In genomic region chr20:34922654-34923381, GRCh38 we compare ENCODE assay signal across 12 cellular contexts. TPM values are rescaled to one million over a fixed set of nuclear protein-coding genes. Genes with fewer than 3 reads are reported as not detected.
A peak's percentile ranks its signal among the peaks of the same experiment; 100 is the strongest.
DNase-seq lines count a peak whose midpoint lies in the region; ATAC-seq and TF ChIP-seq lines count a peak whose summit lies in the region.
"Had no signal": no experiment of that assay in that cellular context is flagged by ENCODE, and none has a peak within 500 bp of the region (broad histone marks: within the 10 kb centered on the region; RNA-seq: fewer than 3 reads in every experiment).

No MANE protein-coding gene starts in this region.

- intact Hi-C loops in mammary epithelial cell (cut with micrococcal nuclease) = loop anchor here (1.0 to 2.0 kb wide), 3 partner anchors 20 to 48 kb away; no protein-coding TSS in a partner anchor
- intact Hi-C loops in activated CD4-positive, alpha-beta T cell treated with anti-CD3 and anti-CD28 coated beads for 36 hours (cut with DNase I, micrococcal nuclease) = no loop called here

- peaks cover 24% of the 10 kb centered on the region for H3K36me3 Mint-ChIP-seq in activated CD4-positive, alpha-beta T cell treated with anti-CD3 and anti-CD28 coated beads for 36 hours (ENCODE audit: low read depth)

- no peaks in the 10 kb centered on the region for H3K79me2 ChIP-seq in mammary epithelial cell (ENCODE audit: insufficient read depth, low read length)

- peak overlapping the region; percentile 15 for H3K4me2 ChIP-seq in mammary epithelial cell (ENCODE audit: insufficient read depth, low read depth, low read length)

- in situ Hi-C loops in mammary epithelial cell (cut with MboI; ENCODE audit: low sequenced_read_pairs in 2 of 2) = no loop called here

- no peaks in the 10 kb centered on the region for H3K9me3 ChIP-seq in mammary epithelial cell (replicated peaks; ENCODE audit: insufficient read depth, low read length)
- H3K9me3 ChIP-seq in upper lobe of left lung = no peaks in the 10 kb centered on the region

- dilution Hi-C loops in mammary epithelial cell (cut with HindIII; ENCODE audit: low sequenced_read_pairs) = no loop called here

- H3K9ac ChIP-seq in mammary epithelial cell (ENCODE audit: insufficient read depth, low read length) = no peak overlapping the region

- CTCF ChIA-PET in mammary epithelial cell (lab: Charles Lee; ENCODE audit: low non-redundant PET) = no interaction called here
- CTCF ChIA-PET in activated CD4-positive, alpha-beta T cell treated with anti-CD3 and anti-CD28 coated beads for 36 hours (lab: Charles Lee) = interaction anchor here (1.2 kb wide), 1 partner anchor 43 kb away, joined by 3 read pairs; no protein-coding TSS in a partner anchor

- H3K27me3 ChIP-seq in mammary epithelial cell (ENCODE audit: insufficient read depth, low read length) = no peaks in the 10 kb centered on the region
- H3K27me3 ChIP-seq in upper lobe of left lung = no peaks in the 10 kb centered on the region

- WGBS in mammary epithelial cell (ENCODE audit: low coverage, missing lambda C conversion rate) = 67% methylated on average over 5 of the region's 5 CpGs
- 83 to 89% methylated on average over 5 of the region's 5 CpGs for WGBS in upper lobe of left lung, 2 donors

- no TSS peak for BruUV-seq in mammary epithelial cell (replicated peaks; lab: Mats Ljungman, UMichigan)

- H3K4me1 Mint-ChIP-seq in activated CD4-positive, alpha-beta T cell treated with anti-CD3 and anti-CD28 coated beads for 36 hours = peaks cover 30% of the 10 kb centered on the region
- H3K4me1 Mint-ChIP-seq: activated B cell treated with CpG ODN at 0.5 μM for 24 hours had no signal

- H3K4me3 Mint-ChIP-seq in activated CD4-positive, alpha-beta T cell treated with anti-CD3 and anti-CD28 coated beads for 36 hours = no peak overlapping the region
- H3K4me3 Mint-ChIP-seq: activated B cell treated with CpG ODN at 0.5 μM for 24 hours; activated naive CD8-positive, alpha-beta T cell treated with anti-CD3 and anti-CD28 coated beads, Interleukin-2, amount 50 U/mL, for 24 hours had no signal

- DNase-seq in HT1080 (ENCODE audit: low read depth) = peak; percentile 67
- DNase-seq in mammary epithelial cell = peak; percentile 80
- DNase-seq in kidney tubule cell (ENCODE audit: low spot score) = peak; percentile 75
- peak in 1 of 2 donors; percentile 37 for DNase-seq in upper lobe of left lung
- DNase-seq in DMS 273 treated with DMSO at 0.1 percent for 48 hours (lab: John Stamatoyannopoulos, UW) = no peak
- DNase-seq in activated CD4-positive, CD25-positive, alpha-beta regulatory T cell treated with anti-CD3 and anti-CD28 coated beads, Interleukin-2, amount 50 U/mL, for 72 hours = no peak
- DNase-seq in activated CD4-positive, alpha-beta T cell treated with anti-CD3 and anti-CD28 coated beads for 36 hours = no peak
- DNase-seq: activated B cell treated with CpG ODN at 0.5 μM for 24 hours; activated naive CD8-positive, alpha-beta T cell treated with anti-CD3 and anti-CD28 coated beads, Interleukin-2, amount 50 U/mL, for 24 hours; NCI-H524 had no signal

- H3K4me3 ChIP-seq in mammary epithelial cell (replicated peaks in 1 of 3; ENCODE audit: insufficient read depth in 1 of 3, low read depth in 2 of 3, low read length in 3 of 3) (no peak overlapping the region), upper lobe of left lung (no peak overlapping the region)

- H3K4me1 ChIP-seq in mammary epithelial cell (ENCODE audit: insufficient read depth, low read length) (peaks cover 42% of the 10 kb centered on the region), upper lobe of left lung (peaks cover 5 to 17% (median 8%) of the 10 kb centered on the region in 4 donors)

- H3K27ac Mint-ChIP-seq in activated CD4-positive, alpha-beta T cell treated with anti-CD3 and anti-CD28 coated beads for 36 hours = no peak overlapping the region
- H3K27ac Mint-ChIP-seq: activated B cell treated with CpG ODN at 0.5 μM for 24 hours; activated naive CD8-positive, alpha-beta T cell treated with anti-CD3 and anti-CD28 coated beads, Interleukin-2, amount 50 U/mL, for 24 hours had no signal

- H2AFZ ChIP-seq in mammary epithelial cell (ENCODE audit: low read depth, low read length) = no peak overlapping the region

- no peaks in the 10 kb centered on the region for H3K27me3 Mint-ChIP-seq in activated CD4-positive, alpha-beta T cell treated with anti-CD3 and anti-CD28 coated beads for 36 hours
- H3K27me3 Mint-ChIP-seq: activated B cell treated with CpG ODN at 0.5 μM for 24 hours; activated naive CD8-positive, alpha-beta T cell treated with anti-CD3 and anti-CD28 coated beads, Interleukin-2, amount 50 U/mL, for 24 hours had no signal

- H4K20me1 ChIP-seq in mammary epithelial cell (ENCODE audit: insufficient read depth, low read length) = no peaks in the 10 kb centered on the region

- H3K36me3 ChIP-seq in mammary epithelial cell (ENCODE audit: insufficient read depth, low read length) (peaks cover 25% of the 10 kb centered on the region), upper lobe of left lung (peaks cover 10 to 93% (median 50%) of the 10 kb centered on the region in 4 donors)

- ATAC-seq in upper lobe of left lung (ENCODE audit: low FRiP score in 2 of 2) (peak in 1 of 2 donors; percentile 65), GM21825 (IDR thresholded peaks at IDR 0.05; ENCODE audit: unreplicated experiment) (no peak)
- no peak for ATAC-seq in activated CD4-positive, alpha-beta T cell treated with anti-CD3 and anti-CD28 coated beads for 36 hours
- ATAC-seq: activated naive CD8-positive, alpha-beta T cell treated with anti-CD3 and anti-CD28 coated beads, Interleukin-2, amount 50 U/mL, for 24 hours had no signal

- TF ChIP-seq CTCF in mammary epithelial cell (conservative IDR thresholded peaks at IDR 0.05 in 1 of 2, IDR thresholded peaks at IDR 0.05 in 1 of 2; ENCODE audit: extremely low read depth in 1 of 2, insufficient read depth in 1 of 2, low read depth in 1 of 2, low read length in 2 of 2) (no peak), upper lobe of left lung (IDR thresholded peaks at IDR 0.05) (no peak)

- TF ChIP-seq EP300 in upper lobe of left lung (IDR thresholded peaks at IDR 0.05) = peak in 1 of 4 donors; percentile 43

- H3K27ac ChIP-seq in mammary epithelial cell (ENCODE audit: insufficient read depth, low read depth, low read length) (no peak overlapping the region), upper lobe of left lung (peak overlapping the region; percentile 36 to 77 (median 68))
- H3K27ac ChIP-seq: HL-60 had no signal

- H3K9me3 Mint-ChIP-seq in activated CD4-positive, alpha-beta T cell treated with anti-CD3 and anti-CD28 coated beads for 36 hours (ENCODE audit: low read depth) = no peaks in the 10 kb centered on the region
- H3K9me3 Mint-ChIP-seq: activated B cell treated with CpG ODN at 0.5 μM for 24 hours; activated naive CD8-positive, alpha-beta T cell treated with anti-CD3 and anti-CD28 coated beads, Interleukin-2, amount 50 U/mL, for 24 hours had no signal

- POLR2A ChIA-PET in activated CD4-positive, alpha-beta T cell treated with anti-CD3 and anti-CD28 coated beads for 36 hours (lab: Charles Lee) = no interaction called here

- no peak for TF ChIP-seq POLR2A in upper lobe of left lung (IDR thresholded peaks at IDR 0.05)

RNA-seq across cellular contexts. Expression of gene GSS, which starts 32.8 kb away (rescaled TPM):
- total RNA-seq in HT1080 (2014; rRNA removed; shearing (Covaris generic)) = 91.8 and 95.1 TPM in 2 replicates
- 88.0 and 89.5 TPM in 2 replicates for polyA plus RNA-seq in HT1080 (2015; cell fraction: cytosol; rRNA removed)
- 156 and 163 TPM in 2 replicates for polyA plus RNA-seq in HT1080 (2015; cell fraction: nucleus; rRNA removed)
- total RNA-seq in mammary epithelial cell (100 to 1,000 TPM; 102 to 115 TPM), upper lobe of left lung (100 to 1,000 TPM in 1 of 6 donors, 10 to 100 TPM in 5; 26.1 to 106 (median 34.3) TPM)
- 127 TPM for polyA plus RNA-seq in mammary epithelial cell
- polyA minus RNA-seq in mammary epithelial cell = 147 TPM
- total RNA-seq in activated CD4-positive, alpha-beta T cell treated with anti-CD3 and anti-CD28 coated beads for 36 hours = 10 to 100 TPM; 58.7 to 59.5 TPM

RNA-seq across cellular contexts. Expression of gene MYH7B, which starts 32.9 kb away (rescaled TPM):
- 0.33 TPM in 1 of 2 replicates, not detected in the other for total RNA-seq in HT1080 (2014; rRNA removed; shearing (Covaris generic))
- polyA plus RNA-seq in HT1080 (2015; cell fraction: cytosol; rRNA removed) = 0.03 TPM in 1 of 2 replicates, not detected in the other
- 0.06 and 0.11 TPM in 2 replicates for polyA plus RNA-seq in HT1080 (2015; cell fraction: nucleus; rRNA removed)
- total RNA-seq in mammary epithelial cell (under 1 TPM; under 0.01 to 0.28 TPM), upper lobe of left lung (10 to 100 TPM in 1 of 6 donors, 1 to 10 TPM in 1, under 1 TPM in 3, not detected in 1; 0.51 to 11.5 (median 0.91) TPM)
- polyA plus RNA-seq in mammary epithelial cell = 0.11 TPM
- polyA minus RNA-seq in mammary epithelial cell = not detected
- total RNA-seq in activated CD4-positive, alpha-beta T cell treated with anti-CD3 and anti-CD28 coated beads for 36 hours = under 1 TPM; 0.23 to 0.40 TPM

RNA-seq across cellular contexts. Expression of gene ACSS2, which starts 46.4 kb away (rescaled TPM):
- total RNA-seq in HT1080 (2014; rRNA removed; shearing (Covaris generic)) = 23.0 and 23.8 TPM in 2 replicates
- polyA plus RNA-seq in HT1080 (2015; cell fraction: cytosol; rRNA removed) = 19.9 and 22.4 TPM in 2 replicates
- polyA plus RNA-seq in HT1080 (2015; cell fraction: nucleus; rRNA removed) = 46.8 and 53.3 TPM in 2 replicates
- total RNA-seq in mammary epithelial cell = 100 to 1,000 TPM in 1 of 2 donors, 10 to 100 TPM in 1; 79.5 to 103 TPM
- 104 TPM for polyA plus RNA-seq in mammary epithelial cell
- 396 TPM for polyA minus RNA-seq in mammary epithelial cell
- 100 to 1,000 TPM; 110 to 377 (median 203) TPM for total RNA-seq in upper lobe of left lung
- total RNA-seq in activated CD4-positive, alpha-beta T cell treated with anti-CD3 and anti-CD28 coated beads for 36 hours = 10 to 100 TPM; 29.9 to 35.1 TPM

RNA-seq across cellular contexts. Expression of gene GGT7, which starts 50.2 kb away (rescaled TPM):
- total RNA-seq in HT1080 (2014; rRNA removed; shearing (Covaris generic)) = 4.2 and 4.3 TPM in 2 replicates
- 9.4 and 10.1 TPM in 2 replicates for polyA plus RNA-seq in HT1080 (2015; cell fraction: cytosol; rRNA removed)
- polyA plus RNA-seq in HT1080 (2015; cell fraction: nucleus; rRNA removed) = 39.7 and 51.4 TPM in 2 replicates
- 10 to 100 TPM; 13.8 to 19.1 TPM for total RNA-seq in mammary epithelial cell
- polyA plus RNA-seq in mammary epithelial cell = 4.5 TPM
- 6.6 TPM for polyA minus RNA-seq in mammary epithelial cell
- 10 to 100 TPM; 12.9 to 49.2 (median 25.1) TPM for total RNA-seq in upper lobe of left lung
- total RNA-seq in activated CD4-positive, alpha-beta T cell treated with anti-CD3 and anti-CD28 coated beads for 36 hours = 10 to 100 TPM; 12.7 to 15.0 TPM

Comparison
In these comparisons a context has a peak if more than half of its experiments do, and no peak if none do; other contexts are left out.
1. DNase-seq: peak in HT1080 (single experiment), mammary epithelial cell (single experiment) and kidney tubule cell (single experiment); none in DMS 273 treated with DMSO at 0.1 percent for 48 hours (single experiment), activated CD4-positive, CD25-positive, alpha-beta regulatory T cell treated with anti-CD3 and anti-CD28 coated beads, Interleukin-2, amount 50 U/mL, for 72 hours (single experiment) and activated CD4-positive, alpha-beta T cell treated with anti-CD3 and anti-CD28 coated beads for 36 hours (single experiment).